ENCODE assay signal across 9 cellular contexts in the genomic region with DNA sequence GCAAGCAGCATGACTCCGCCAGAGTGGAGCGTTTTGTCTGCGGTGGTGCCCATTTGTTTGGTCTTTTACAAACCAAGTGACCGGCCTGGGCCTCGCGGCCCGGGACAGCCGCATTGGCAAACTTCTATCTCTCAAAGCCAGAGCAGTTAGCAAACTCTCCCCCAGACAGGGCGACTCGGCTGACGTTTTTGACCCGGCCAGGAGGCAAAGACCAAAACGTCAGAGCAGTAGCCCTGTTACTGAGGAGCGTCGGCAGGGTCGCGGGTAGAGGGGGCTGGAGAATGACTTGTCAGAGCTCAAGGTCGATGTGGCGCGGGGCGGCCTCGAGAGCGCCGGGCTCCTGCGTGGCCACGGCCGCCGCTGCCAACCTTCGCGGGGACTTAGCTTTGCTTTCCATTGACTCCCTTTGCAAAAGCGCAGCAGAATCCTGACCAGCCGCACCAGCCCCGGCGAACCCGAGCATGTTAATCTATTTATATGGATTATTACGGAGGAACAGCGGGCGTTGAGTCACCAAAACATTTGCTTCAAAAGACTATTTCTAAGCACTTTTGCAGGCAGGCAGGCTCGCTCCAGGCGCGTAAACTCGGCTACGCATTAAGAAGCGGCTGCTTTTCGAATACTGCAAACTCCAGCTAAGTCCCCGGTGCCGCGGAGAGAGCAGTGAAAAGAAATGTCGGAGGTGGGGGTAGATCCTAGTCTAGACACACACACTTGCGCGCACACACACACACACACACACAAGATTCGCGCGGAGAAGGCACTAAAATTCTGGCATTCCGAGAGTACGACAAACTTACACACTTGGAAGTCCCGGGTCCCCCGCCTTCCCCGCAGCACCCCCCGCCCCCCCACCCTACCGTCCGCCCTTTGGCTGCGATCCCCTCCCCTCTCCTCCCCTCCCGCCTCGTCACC. TPM values are rescaled to one million over a fixed set of nuclear protein-coding genes. Genes with fewer than 3 reads are reported as not detected.
DNase-seq lines count a peak whose midpoint lies in the region; ATAC-seq, FAIRE-seq and TF ChIP-seq lines count a peak whose summit lies in the region.
"Had no signal": no experiment of that assay in that cellular context is flagged by ENCODE, and none has a peak within 500 bp of the region (broad histone marks: within the 10 kb centered on the region; RNA-seq: fewer than 3 reads in every experiment).

No MANE protein-coding gene starts in this region.

- peaks cover 3 to 7% of the 10 kb centered on the region in 2 experiments for H4K20me1 ChIP-seq in H1 (replicated peaks in 1 of 2; ENCODE audit: control insufficient read depth in 1 of 2, insufficient read depth in 2 of 2, low read length in 2 of 2)

- no peak overlapping the region for H2BK120ac ChIP-seq in H1 (replicated peaks; ENCODE audit: low read depth, low read length)

- H3K27me3 Mint-ChIP-seq in stimulated activated naive CD8-positive, alpha-beta T cell treated with anti-CD3 and anti-CD28 coated beads, Interleukin-15, Interleukin-2, amounts not matched to agents 100 ng/mL and 50 ng/mL, for 24 hours: peaks cover 75% of the 10 kb centered on the region
- H3K27me3 Mint-ChIP-seq in stimulated activated naive CD8-positive, alpha-beta T cell treated with anti-CD3 and anti-CD28 coated beads, Interleukin-15, amount 100 ng/mL, for 72 hours: peaks cover 97% of the 10 kb centered on the region

- H4K91ac ChIP-seq in H1 (replicated peaks; ENCODE audit: insufficient read length, low read length): no peak overlapping the region

- no peak overlapping the region for H3K9ac ChIP-seq in H1 (replicated peaks in 1 of 4; ENCODE audit: extremely low read depth in 1 of 4, low read depth in 3 of 4, low read length in 3 of 4)

- peaks cover 7% of the 10 kb centered on the region for H3K36me3 Mint-ChIP-seq in stimulated activated naive CD8-positive, alpha-beta T cell treated with anti-CD3 and anti-CD28 coated beads, Interleukin-15, Interleukin-2, amounts not matched to agents 100 ng/mL and 50 ng/mL, for 24 hours (ENCODE audit: low read depth)

- no peaks in the 10 kb centered on the region for H3K79me2 ChIP-seq in H1 (ENCODE audit: control insufficient read depth in 1 of 2, insufficient read depth in 2 of 2, low read length in 2 of 2)

- no peaks in the 10 kb centered on the region for H3K9me3 ChIP-seq in H1 (ENCODE audit: insufficient read depth in 2 of 2, low read depth in 1 of 2, low read length in 1 of 2)

- H3K4me3 Mint-ChIP-seq in stimulated activated naive CD8-positive, alpha-beta T cell treated with anti-CD3 and anti-CD28 coated beads, Interleukin-15, Interleukin-2, amounts not matched to agents 100 ng/mL and 50 ng/mL, for 24 hours: no peak overlapping the region
- peak overlapping the region in 1 of 2 donors; percentile 26 for H3K4me3 Mint-ChIP-seq in stimulated activated naive CD8-positive, alpha-beta T cell treated with anti-CD3 and anti-CD28 coated beads, Interleukin-15, amount 100 ng/mL, for 72 hours
- H3K4me3 Mint-ChIP-seq: dendritic cell treated with granulocyte-macrophage colony-stimulating factor and Interleukin-4, amounts not matched to agents 40 ng/mL and 50 ng/mL, for 4 days had no signal

- FAIRE-seq in H1 (lab: Jason Lieb, UNC): no peak

- H3K27me3 ChIP-seq in H1 (replicated peaks in 1 of 4; ENCODE audit: control insufficient read depth in 3 of 4, extremely low read depth in 1 of 4, insufficient read depth in 3 of 4, low read length in 3 of 4): peaks cover 31 to 72% (median 59%) of the 10 kb centered on the region in 4 experiments

- H4K8ac ChIP-seq in H1 (ENCODE audit: extremely low read depth, insufficient read depth, low read length): peak overlapping the region; percentile 52; the same call in 1 of the 2 replicates

- H3K23ac ChIP-seq in H1 (ENCODE audit: insufficient read length): no peak overlapping the region

- H3K56ac ChIP-seq in H1 (replicated peaks; ENCODE audit: insufficient read length, low read depth, low read length): no peak overlapping the region

- no peak overlapping the region for H3K27ac ChIP-seq in H1 (ENCODE audit: low read depth, low read length)

- H4K5ac ChIP-seq in H1 (ENCODE audit: insufficient read length, low read depth, low read length): no peak overlapping the region

- no peak overlapping the region for H3K14ac ChIP-seq in H1 (ENCODE audit: insufficient read length)

- no peak for DNase-seq in stimulated activated naive CD8-positive, alpha-beta T cell treated with anti-CD3 and anti-CD28 coated beads, Interleukin-15, amount 100 ng/mL, for 72 hours
- peak; percentile 75 for DNase-seq in NCI-H774 (lab: John Stamatoyannopoulos, UW)
- peak in 1 of 2 experiments; percentile 72 for DNase-seq in H1 (ENCODE audit: low read depth in 1 of 2, low spot score in 2 of 2)
- peak; percentile 73 for DNase-seq in midbrain (lab: John Stamatoyannopoulos, UW)
- DNase-seq in activated gamma-delta T cell treated with Interleukin-2 at 50 U/mL for 16 hours: no peak

- H2BK5ac ChIP-seq in H1 (ENCODE audit: low read depth, low read length): no peak overlapping the region

- H3K9me3 Mint-ChIP-seq in stimulated activated naive CD8-positive, alpha-beta T cell treated with anti-CD3 and anti-CD28 coated beads, Interleukin-15, Interleukin-2, amounts not matched to agents 100 ng/mL and 50 ng/mL, for 24 hours: no peaks in the 10 kb centered on the region
- peaks cover 6 to 8% of the 10 kb centered on the region in 2 donors for H3K9me3 Mint-ChIP-seq in stimulated activated naive CD8-positive, alpha-beta T cell treated with anti-CD3 and anti-CD28 coated beads, Interleukin-15, amount 100 ng/mL, for 72 hours
- H3K9me3 Mint-ChIP-seq: dendritic cell treated with granulocyte-macrophage colony-stimulating factor and Interleukin-4, amounts not matched to agents 40 ng/mL and 50 ng/mL, for 4 days had no signal

- no peak for TF ChIP-seq EP300 in H1 (IDR thresholded peaks at IDR 0.05; ENCODE audit: borderline replicate concordance in 1 of 2, low read depth in 2 of 2, low read length in 2 of 2)

- H3K4me2 ChIP-seq in H1 (ENCODE audit: insufficient read depth in 1 of 2, low read depth in 2 of 2, low read length in 2 of 2): peak overlapping the region; percentile 91 to 96

- H3K27ac Mint-ChIP-seq in stimulated activated naive CD8-positive, alpha-beta T cell treated with anti-CD3 and anti-CD28 coated beads, Interleukin-15, Interleukin-2, amounts not matched to agents 100 ng/mL and 50 ng/mL, for 24 hours: peak overlapping the region; percentile 63
- H3K27ac Mint-ChIP-seq in stimulated activated naive CD8-positive, alpha-beta T cell treated with anti-CD3 and anti-CD28 coated beads, Interleukin-15, amount 100 ng/mL, for 72 hours: peak overlapping the region in 1 of 2 donors; percentile 3
- H3K27ac Mint-ChIP-seq: dendritic cell treated with granulocyte-macrophage colony-stimulating factor and Interleukin-4, amounts not matched to agents 40 ng/mL and 50 ng/mL, for 4 days had no signal

- H2BK12ac ChIP-seq in H1 (ENCODE audit: low read depth, low read length): 0 out of 2 replicates have a peak overlapping the region, but pooled peaks have one; percentile 60

- no peak overlapping the region for H2BK20ac ChIP-seq in H1 (ENCODE audit: low read length)

- POLR2A ChIA-PET in H1 (lab: Charles Lee; ENCODE audit: partially characterized antibody): interaction anchor here (0.7 to 2.9 kb wide), 6 partner anchors 8 to 289 kb away, joined by 3 to 15 read pairs (median 4); no protein-coding TSS in a partner anchor

- H2BK15ac ChIP-seq in H1 (ENCODE audit: low read length): no peak overlapping the region

- peak overlapping the region; percentile 42 to 93 (median 58) for H3K4me3 ChIP-seq in H1 (ENCODE audit: extremely low read depth in 1 of 4, insufficient read depth in 2 of 4, low read depth in 3 of 4, low read length in 4 of 4)

- H3K4ac ChIP-seq in H1 (replicated peaks; ENCODE audit: insufficient read length, low read depth, low read length): no peak overlapping the region

- peaks cover 0 to 19% (median 4%) of the 10 kb centered on the region in 4 experiments; a peak in 2 of 8 replicates for H3K36me3 ChIP-seq in H1 (ENCODE audit: control insufficient read depth in 2 of 4, insufficient read depth in 4 of 4, low read length in 3 of 4)

- peaks cover 0 to 29% (median 21%) of the 10 kb centered on the region in 4 experiments; a peak in 6 of 7 replicates for H3K4me1 ChIP-seq in H1 (replicated peaks in 1 of 4; ENCODE audit: control insufficient read depth in 3 of 4, insufficient read depth in 4 of 4, low read length in 3 of 4)

- peak overlapping the region; percentile 43 for H2AFZ ChIP-seq in H1 (ENCODE audit: low read length)

- 1% methylated on average over 55 of the region's 65 CpGs; no CpG with 5 or more reads in 1 of the 2 experiments for WGBS in H1 (ENCODE audit: extremely low coverage in 1 of 2, insufficient coverage in 1 of 2, insufficient read length in 1 of 2, insufficient replicate concordance in 2 of 2, low coverage in 1 of 2, low lambda C conversion rate in 2 of 2, missing lambda C conversion rate in 1 of 2), 2 experiments

- no peak for ATAC-seq in stimulated activated naive CD8-positive, alpha-beta T cell treated with anti-CD3 and anti-CD28 coated beads, Interleukin-15, amount 100 ng/mL, for 72 hours
- no peak for ATAC-seq in GM18867 (IDR thresholded peaks at IDR 0.05; ENCODE audit: unreplicated experiment)
- no peak for ATAC-seq in HG03571 (IDR thresholded peaks at IDR 0.05; ENCODE audit: unreplicated experiment)

- no peak for TF ChIP-seq CTCF in H1 (IDR thresholded peaks at IDR 0.05; ENCODE audit: control extremely low read depth in 1 of 3, insufficient read depth in 1 of 3, low read depth in 1 of 3, low read length in 3 of 3)

- no peak for TF ChIP-seq POLR2A in H1 (IDR thresholded peaks at IDR 0.05; ENCODE audit: control extremely low read depth in 1 of 2, low read depth in 2 of 2, low read length in 2 of 2)

- H3K79me1 ChIP-seq in H1 (ENCODE audit: low read depth, low read length): no peaks in the 10 kb centered on the region

- TF ChIP-seq RAD21 in H1 (IDR thresholded peaks at IDR 0.05 in 1 of 2, conservative IDR thresholded peaks at IDR 0.05 in 1 of 2; ENCODE audit: low read depth in 2 of 2, low read length in 2 of 2): no peak; a peak in 2 of 4 replicates

- no peak overlapping the region for H2AK5ac ChIP-seq in H1 (ENCODE audit: low read depth, low read length)

- H3K4me1 Mint-ChIP-seq in stimulated activated naive CD8-positive, alpha-beta T cell treated with anti-CD3 and anti-CD28 coated beads, Interleukin-15, Interleukin-2, amounts not matched to agents 100 ng/mL and 50 ng/mL, for 24 hours (ENCODE audit: low read depth): peaks cover 3% of the 10 kb centered on the region
- H3K4me1 Mint-ChIP-seq in stimulated activated naive CD8-positive, alpha-beta T cell treated with anti-CD3 and anti-CD28 coated beads, Interleukin-15, amount 100 ng/mL, for 72 hours: peaks cover 53% of the 10 kb centered on the region

- no peak overlapping the region for H3K18ac ChIP-seq in H1 (ENCODE audit: extremely low read depth, low read length)

- CTCF ChIA-PET in H1 (lab: Charles Lee; ENCODE audit: partially characterized antibody): interaction anchor here (0.7 to 2.7 kb wide), 17 partner anchors 11 to 647 kb away, joined by 3 to 11 read pairs (median 3); no protein-coding TSS in a partner anchor

- H3K23me2 ChIP-seq in H1 (ENCODE audit: low read depth, low read length): peaks cover 50% of the 10 kb centered on the region

RNA-seq across cellular contexts. Expression of gene SOX9, which starts 0.6 kb away (rescaled TPM):
- 4.9 and 5.2 TPM in 2 replicates for total RNA-seq in H1 (2021; fragmentation: NEBNext Ultra II Directional; extraction: Animal tissue kit (Norgen Biotek cat#: 25700))
- 1.9 and 3.3 TPM in 2 replicates for polyA plus RNA-seq in H1 (2011; rRNA removed)
- 1.6 TPM for polyA plus RNA-seq in H1 (2011; cell fraction: cytosol; rRNA removed)
- 2.7 TPM for polyA plus RNA-seq in H1 (2011; cell fraction: nucleus; rRNA removed)
- polyA plus RNA-seq in H1 (2012, experiment 1 of 2): 2.7 to 4.0 TPM (median 3.3 TPM) in 4 replicates
- 2.6 TPM for polyA plus RNA-seq in H1 (2012, experiment 2 of 2)
- polyA plus RNA-seq in H1 (2013, experiment 1 of 2): 2.1 TPM
- polyA plus RNA-seq in H1 (2013, experiment 2 of 2): 2.2 TPM
- 0.71 and 1.4 TPM in 2 replicates for polyA minus RNA-seq in H1 (2011; rRNA and poly(A)+ RNA removed)
- 4.8 TPM for polyA minus RNA-seq in H1 (2011; cell fraction: cytosol; rRNA and poly(A)+ RNA removed)
- polyA minus RNA-seq in H1 (2011; cell fraction: nucleus; rRNA and poly(A)+ RNA removed): 2.8 TPM

Comparison
In these comparisons a context has a peak if more than half of its experiments do, and no peak if none do; other contexts are left out.
1. DNase-seq: peak in NCI-H774 (single experiment) and midbrain (single experiment); none in stimulated activated naive CD8-positive, alpha-beta T cell treated with anti-CD3 and anti-CD28 coated beads, Interleukin-15, amount 100 ng/mL, for 72 hours (0 of 2) and activated gamma-delta T cell treated with Interleukin-2 at 50 U/mL for 16 hours (single experiment).